ENCODE assay signal across 8 cellular contexts in genomic region chr9:91423785-91424402, GRCh38. TPM values are rescaled to one million over a fixed set of nuclear protein-coding genes. Genes with fewer than 3 reads are reported as not detected.
DNase-seq lines count a peak whose midpoint lies in the region; ATAC-seq and TF ChIP-seq lines count a peak whose summit lies in the region.

NFIL3 (minus strand) TSS chr9:91423832; CDS start chr9:91410734, 13,098 bp downstream.

- peaks cover 55% of the 10 kb centered on the region for H3K4me1 Mint-ChIP-seq in T-helper 2 cell treated with Interferon-gamma antibody and Interleukin-4, amounts not matched to agents 5 μg/mL and 100 μg/mL, for 36 hours (ENCODE audit: low read depth)

- H3K4me3 ChIP-seq in right cardiac atrium (ENCODE audit: low read length) (peak within 1 kb of the TSS; percentile 100), uterus (peak within 1 kb of the TSS; percentile 83 to 89)

- TF ChIP-seq CTCF in GM10266 (IDR thresholded peaks at IDR 0.05; ENCODE audit: control insufficient read depth, insufficient read depth, low read depth, missing control alignments) (no peak), uterus (IDR thresholded peaks at IDR 0.05) (peak in 1 of 4 experiments; percentile 13)

- no peaks in the 10 kb centered on the region for H3K36me3 ChIP-seq in uterus

- H3K4me3 Mint-ChIP-seq in T-helper 2 cell treated with Interferon-gamma antibody and Interleukin-4, amounts not matched to agents 5 μg/mL and 100 μg/mL, for 36 hours: peak within 1 kb of the TSS; percentile 99

- no peaks in the 10 kb centered on the region for H3K9me3 Mint-ChIP-seq in T-helper 2 cell treated with Interferon-gamma antibody and Interleukin-4, amounts not matched to agents 5 μg/mL and 100 μg/mL, for 36 hours

- peaks cover 18% of the 10 kb centered on the region for H3K36me3 Mint-ChIP-seq in T-helper 2 cell treated with Interferon-gamma antibody and Interleukin-4, amounts not matched to agents 5 μg/mL and 100 μg/mL, for 36 hours (ENCODE audit: low read depth)

- intact Hi-C loops in right cardiac atrium (cut with DNase I) (loop anchor here (5.0 to 10.0 kb wide), 6 partner anchors 59 to 389 kb away; partner anchors contain the start of gene AUH (in 2 of the 4)), uterus (cut with DNase I; ENCODE audit: low total_unique reads) (loop anchor here (2.0 to 5.0 kb wide), 2 partner anchors 232 to 385 kb away; no protein-coding TSS in a partner anchor)

- WGBS in right cardiac atrium: under 1% methylated on average over 92 of the region's 92 CpGs

- H3K27me3 Mint-ChIP-seq in T-helper 2 cell treated with Interferon-gamma antibody and Interleukin-4, amounts not matched to agents 5 μg/mL and 100 μg/mL, for 36 hours (ENCODE audit: low read depth): no peaks in the 10 kb centered on the region

- H3K27ac ChIP-seq in right cardiac atrium (ENCODE audit: low read length): peak within 1 kb of the TSS; percentile 98
- H3K27ac ChIP-seq in uterus: peak within 1 kb of the TSS; percentile 98 to 100

- H3K4me1 ChIP-seq in right cardiac atrium (ENCODE audit: control insufficient read depth, insufficient read depth, low read length) (peaks cover 9% of the 10 kb centered on the region), uterus (no peaks in the 10 kb centered on the region)

- H3K27ac Mint-ChIP-seq in T-helper 2 cell treated with Interferon-gamma antibody and Interleukin-4, amounts not matched to agents 5 μg/mL and 100 μg/mL, for 36 hours: peak within 1 kb of the TSS; percentile 99

- TF ChIP-seq POLR2A in uterus (IDR thresholded peaks at IDR 0.05): peak; percentile 74 to 97

- DNase-seq in GM10266 (ENCODE audit: extremely low spot score) (peak; percentile 95), NCI-H1092 (lab: John Stamatoyannopoulos, UW) (peak; percentile 63), anterior cingulate cortex (lab: John Stamatoyannopoulos, UW) (peak in 57 of 58 donors; percentile 20 to 91 (median 73)), right cardiac atrium (peak; percentile 89 to 94 (median 94)), putamen (ENCODE audit: low spot score) (peak; percentile 87), uterus (peak; percentile 76 to 84)
- peak; percentile 78 for DNase-seq in T-helper 2 cell treated with Interferon-gamma antibody and Interleukin-4, amounts not matched to agents 5 μg/mL and 100 μg/mL, for 36 hours (ENCODE audit: low spot score)

- H3K9me3 ChIP-seq in right cardiac atrium (ENCODE audit: control insufficient read depth, low read length) (no peaks in the 10 kb centered on the region), uterus (no peaks in the 10 kb centered on the region)

- ATAC-seq in HG02588 (IDR thresholded peaks at IDR 0.05; ENCODE audit: unreplicated experiment): peak; percentile 86
- ATAC-seq in right cardiac atrium: peak; percentile 91 to 93

- no peaks in the 10 kb centered on the region for H3K27me3 ChIP-seq in right cardiac atrium (ENCODE audit: control insufficient read depth, insufficient read depth)
- no peaks in the 10 kb centered on the region for H3K27me3 ChIP-seq in uterus

RNA-seq across cellular contexts. Expression of gene NFIL3, which starts in this region (rescaled TPM):
- total RNA-seq in right cardiac atrium (10 to 100 TPM; 26.7 to 44.5 (median 32.2) TPM), uterus (10 to 100 TPM; 28.5 to 74.7 (median 64.8) TPM)
- polyA plus RNA-seq in right cardiac atrium: 43.7 TPM

Comparison
In these comparisons a context has a peak if more than half of its experiments do, and no peak if none do; other contexts are left out.
1. Peak in every context shown above with its lines: DNase-seq, ATAC-seq, H3K4me3 ChIP-seq and H3K27ac ChIP-seq.